9 cellular contexts compared by ENCODE assay signal in genomic region chr2:28649481-28650260, GRCh38.
DNase-seq lines count a peak whose midpoint lies in the region; ATAC-seq and TF ChIP-seq lines count a peak whose summit lies in the region.
"Had no signal": no experiment of that assay in that cellular context is flagged by ENCODE, and none has a peak within 500 bp of the region (broad histone marks: within the 10 kb centered on the region; RNA-seq: fewer than 3 reads in every experiment).

No MANE protein-coding gene starts in this region.

- no peaks in the 10 kb centered on the region for H3K9me3 ChIP-seq in IMR-90 (ENCODE audit: control insufficient read depth, insufficient read depth, low read length)

- CTCF ChIA-PET in IMR-90 (lab: Yijun Ruan, JAX): no interaction called here

- H2AK5ac ChIP-seq in IMR-90 (ENCODE audit: low read depth, low read length): peak overlapping the region; percentile 76

- H3K18ac ChIP-seq in IMR-90 (ENCODE audit: low read depth, low read length): no peak overlapping the region

- H3K27ac ChIP-seq in IMR-90 (ENCODE audit: insufficient read depth, low read length) (no peak overlapping the region), skin epidermis (peak overlapping the region in 17 of 21 experiments; percentile 4 to 84 (median 50))

- H3K9ac ChIP-seq in IMR-90 (ENCODE audit: low read depth, low read length): no peak overlapping the region

- ATAC-seq in IMR-90 (ENCODE audit: low read depth): peak; percentile 52
- no peak for ATAC-seq in HG02885 (IDR thresholded peaks at IDR 0.05; ENCODE audit: poor library complexity, unreplicated experiment)
- ATAC-seq in HG03025 (IDR thresholded peaks at IDR 0.05; ENCODE audit: low FRiP score, unreplicated experiment): no peak
- ATAC-seq: Right ventricle myocardium inferior had no signal

- no peaks in the 10 kb centered on the region for H3K36me3 ChIP-seq in IMR-90 (ENCODE audit: control insufficient read depth, insufficient read depth, low read length)

- TF ChIP-seq POLR2A in IMR-90 (IDR thresholded peaks at IDR 0.05; ENCODE audit: low read depth, low read length): no peak

- POLR2A ChIA-PET in IMR-90 (lab: Charles Lee; ENCODE audit: unreplicated experiment): no interaction called here

- intact Hi-C loops in IMR-90 (cut with micrococcal nuclease): no loop called here

- in situ Hi-C loops in IMR-90 (cut with MboI; ENCODE audit: low sequenced_read_pairs): no loop called here

- no peak for TF ChIP-seq RAD21 in IMR-90 (IDR thresholded peaks at IDR 0.05; ENCODE audit: low read length)

- no peaks in the 10 kb centered on the region for H3K27me3 ChIP-seq in IMR-90 (ENCODE audit: control insufficient read depth, insufficient read depth, low read length)

- peak overlapping the region; percentile 62 for H4K91ac ChIP-seq in IMR-90 (ENCODE audit: insufficient read depth, low read depth, low read length)

- H3K4me1 ChIP-seq in IMR-90 (ENCODE audit: control insufficient read depth, insufficient read depth, low read length): peaks cover 9% of the 10 kb centered on the region

- no peak overlapping the region for H3K4me2 ChIP-seq in IMR-90 (ENCODE audit: low read depth, low read length)

- H3K23ac ChIP-seq in IMR-90 (ENCODE audit: low read depth, low read length): no peak overlapping the region

- WGBS in IMR-90 (ENCODE audit: extremely low coverage in 2 of 2, insufficient read length in 1 of 2), 2 experiments: 93% methylated on average over 3 of the region's 8 CpGs; no CpG with 5 or more reads in 1 of the 2 experiments

- H2BK15ac ChIP-seq in IMR-90 (ENCODE audit: low read depth, low read length): peak overlapping the region; percentile 77; the same call in 1 of the 3 replicates

- peak overlapping the region; percentile 53; the same call in 1 of the 2 replicates for H2BK120ac ChIP-seq in IMR-90 (ENCODE audit: low read depth, low read length)

- peak; percentile 66 for DNase-seq in EL
- DNase-seq in IMR-90: peak; percentile 58
- DNase-seq in amniotic stem cell (lab: John Stamatoyannopoulos, UW): peak; percentile 15
- no peak for DNase-seq in anterior cingulate cortex (lab: John Stamatoyannopoulos, UW)
- no peak for DNase-seq in GF-D8 (lab: John Stamatoyannopoulos, UW)

- peak overlapping the region; percentile 74 for H2AK9ac ChIP-seq in IMR-90 (replicated peaks; ENCODE audit: low read depth, low read length, poor library complexity)

- BruUV-seq in IMR-90 (replicated peaks; lab: Mats Ljungman, UMichigan): no TSS peak

- H3K4me3 ChIP-seq in IMR-90 (ENCODE audit: insufficient read depth, low read depth, low read length): no peak overlapping the region
- no peak overlapping the region for H3K4me3 ChIP-seq in skin epidermis

- H3K4ac ChIP-seq in IMR-90 (ENCODE audit: low read depth, low read length): peak overlapping the region; percentile 78; the same call in 1 of the 2 replicates

- no peak for TF ChIP-seq CTCF in IMR-90 (conservative IDR thresholded peaks at IDR 0.05; ENCODE audit: low read depth, low read length)

- H4K5ac ChIP-seq in IMR-90 (ENCODE audit: low read depth, low read length): no peak overlapping the region

- H2BK5ac ChIP-seq in IMR-90 (ENCODE audit: low read depth, low read length, poor library complexity, severe bottlenecking): no peak overlapping the region

- H3K9me1 ChIP-seq in IMR-90 (ENCODE audit: insufficient read depth, low read length): peaks cover 15% of the 10 kb centered on the region; the same call in 1 of the 2 replicates

- H3K56ac ChIP-seq in IMR-90 (ENCODE audit: extremely low read depth, insufficient read depth, low read length): no peak overlapping the region

- no peaks in the 10 kb centered on the region for H4K20me1 ChIP-seq in IMR-90 (ENCODE audit: insufficient read depth, low read length)

- H2BK20ac ChIP-seq in IMR-90 (ENCODE audit: low read depth, low read length): peak overlapping the region; percentile 67

- dilution Hi-C loops in IMR-90 (cut with HindIII; ENCODE audit: low sequenced_read_pairs, unreplicated experiment): no loop called here

- peak overlapping the region; percentile 74; the same call in 1 of the 2 replicates for H3K14ac ChIP-seq in IMR-90 (replicated peaks; ENCODE audit: low read depth, low read length)

- H4K8ac ChIP-seq in IMR-90 (ENCODE audit: low read depth in 2 of 2, low read length in 2 of 2): peak overlapping the region in 1 of 2 experiments; percentile 27; a peak in 1 of 4 replicates

- H2AFZ ChIP-seq in IMR-90 (replicated peaks; ENCODE audit: low read length, poor library complexity): peak overlapping the region; percentile 81

- no peaks in the 10 kb centered on the region for H3K79me1 ChIP-seq in IMR-90 (ENCODE audit: low read depth in 1 of 2, low read length in 2 of 2)

TF ChIP-seq in IMR-90, 13 proteins besides CTCF, POLR2A, EP300 and RAD21:
- no peak for TF ChIP-seq CHD1 (IDR thresholded peaks at IDR 0.05; ENCODE audit: low read depth, low read length)
- peak; percentile 47; the same call in 1 of the 2 replicates for TF ChIP-seq FOS (IDR thresholded peaks at IDR 0.05; ENCODE audit: low read depth, low read length)
- no peak for TF ChIP-seq ELK1 (IDR thresholded peaks at IDR 0.05; ENCODE audit: borderline replicate concordance, low read depth, low read length)
TF ChIP-seq in IMR-90: peak in this region for 1.

Comparison
In these comparisons a context has a peak if more than half of its experiments do, and no peak if none do; other contexts are left out.
1. DNase-seq: peak in EL (single experiment), IMR-90 (single experiment) and amniotic stem cell (single experiment); none in anterior cingulate cortex (0 of 58) and GF-D8 (single experiment).